Comparison of ENCODE assay signal across 29 cellular contexts in the genomic region with DNA sequence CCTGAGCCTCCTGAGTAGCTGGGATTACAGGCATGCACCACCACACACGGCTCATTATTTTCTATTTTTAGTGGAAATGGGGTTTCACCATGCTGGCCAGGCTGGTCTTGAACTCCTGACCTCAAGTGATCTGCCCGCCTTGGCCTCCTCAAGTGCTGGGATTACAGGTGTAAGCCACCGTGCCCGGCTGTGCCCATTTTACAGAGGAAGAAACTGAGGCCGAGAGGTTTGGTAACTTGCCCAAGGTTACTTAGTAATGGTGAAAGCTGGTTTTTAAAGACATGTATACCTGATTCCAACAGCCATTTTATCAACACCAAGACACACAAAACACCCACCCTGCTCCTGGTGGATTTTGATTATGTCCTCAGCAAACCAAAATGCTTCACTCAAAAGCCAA.
"Had no signal": no experiment of that assay in that cellular context is flagged by ENCODE, and none has a peak within 500 bp of the region (broad histone marks: within the 10 kb centered on the region; RNA-seq: fewer than 3 reads in every experiment).

No MANE protein-coding gene starts in this region.

- H3K9me3 ChIP-seq: stomach, suprapubic skin, testis, thoracic aorta, thyroid gland, tibial artery, tibial nerve, transverse colon, upper lobe of left lung, upper lobe of right lung, uterus, vagina had no signal

- H3K4me1 ChIP-seq: suprapubic skin, testis, tibial nerve, transverse colon, upper lobe of right lung, uterus, vagina had no signal

- DNase-seq: stimulated activated CD4-positive, alpha-beta T cell treated with anti-CD3 and anti-CD28 coated beads, Interleukin-2, amount 100 ng/mL, for 48 hours; stimulated activated CD4-positive, alpha-beta T cell treated with anti-CD3 and anti-CD28 coated beads, Interleukin-4, amount 100 ng/mL, for 1 hour; stimulated activated CD4-positive, alpha-beta T cell treated with anti-CD3 and anti-CD28 coated beads, Interleukin-4, amount 100 ng/mL, for 24 hours; stimulated activated CD4-positive, alpha-beta T cell treated with anti-CD3 and anti-CD28 coated beads, Interleukin-4, amount 100 ng/mL, for 4 hours; stimulated activated CD8-positive, alpha-beta memory T cell treated with anti-CD3 and anti-CD28 coated beads, Interleukin-4, amount 100 ng/mL, for 48 hours; stimulated activated naive B cell treated with anti-CD40 and anti-IgM and Interleukin-4, amounts not matched to agents 10 μg/mL and 1 μg/mL and 100 μg/mL, for 72 hours; stimulated activated naive CD4-positive, alpha-beta T cell; stimulated activated naive CD4-positive, alpha-beta T cell treated with Interleukin-2 at 50 U/mL for 16 hours; stimulated activated naive CD8-positive, alpha-beta T cell treated with anti-CD3 and anti-CD28 coated beads, Interleukin-15, amount 100 ng/mL, for 72 hours; stimulated activated naive CD8-positive, alpha-beta T cell treated with anti-CD3 and anti-CD28 coated beads, Interleukin-15, Interleukin-2, amounts not matched to agents 100 U/mL and 50 U/mL, for 24 hours; stomach; substantia nigra; testis; thyroid gland; tibial artery; transverse colon; trophoblast cell; upper lobe of left lung; upper lobe of right lung; uterus had no signal

- FAIRE-seq: urothelium cell line had no signal

- H3K27me3 ChIP-seq: stomach, suprapubic skin, testis, thyroid gland, tibial artery, tibial nerve, transverse colon, upper lobe of left lung, upper lobe of right lung, uterus, vagina had no signal

- H3K27ac Mint-ChIP-seq: stimulated activated effector memory CD8-positive, alpha-beta T cell treated with anti-CD3 and anti-CD28 coated beads, Interleukin-12 subunit alpha, Interleukin-12 subunit beta, amount 100 ng/mL, for 72 hours; stimulated activated memory B cell treated with anti-CD40 and anti-IgM and Interleukin-4, amounts not matched to agents 10 μg/mL and 1 μg/mL and 100 μg/mL, for 72 hours; stimulated activated naive B cell treated with anti-CD40 and anti-IgM and Interleukin-4, amounts not matched to agents 10 μg/mL and 1 μg/mL and 100 μg/mL, for 72 hours; stimulated activated naive CD8-positive, alpha-beta T cell treated with anti-CD3 and anti-CD28 coated beads, Interleukin-15, amount 100 ng/mL, for 72 hours; stimulated activated naive CD8-positive, alpha-beta T cell treated with anti-CD3 and anti-CD28 coated beads, Interleukin-15, Interleukin-2, amounts not matched to agents 100 ng/mL and 50 ng/mL, for 24 hours; type B pancreatic cell had no signal

- H3K27me3 Mint-ChIP-seq: stimulated activated memory B cell treated with anti-CD40 and anti-IgM and Interleukin-4, amounts not matched to agents 10 μg/mL and 1 μg/mL and 100 μg/mL, for 72 hours; stimulated activated naive B cell treated with anti-CD40 and anti-IgM and Interleukin-4, amounts not matched to agents 10 μg/mL and 1 μg/mL and 100 μg/mL, for 72 hours; stimulated activated naive CD8-positive, alpha-beta T cell treated with anti-CD3 and anti-CD28 coated beads, Interleukin-15, amount 100 ng/mL, for 72 hours; stimulated activated naive CD8-positive, alpha-beta T cell treated with anti-CD3 and anti-CD28 coated beads, Interleukin-15, Interleukin-2, amounts not matched to agents 100 ng/mL and 50 ng/mL, for 24 hours; type B pancreatic cell had no signal

- H3K27ac ChIP-seq: stomach, suprapubic skin, testis, thoracic aorta, thyroid gland, tibial artery, tibial nerve, transverse colon, upper lobe of right lung, uterus, vagina had no signal

- H3K36me3 ChIP-seq: stomach, thoracic aorta, thyroid gland, tibial artery, transverse colon, upper lobe of left lung, upper lobe of right lung, uterus, vagina had no signal

- H3K4me3 ChIP-seq: stomach, suprapubic skin, testis, thoracic aorta, thyroid gland, tibial artery, tibial nerve, transverse colon, upper lobe of left lung, upper lobe of right lung, uterus, vagina had no signal

- H3K9me3 Mint-ChIP-seq: stimulated activated effector memory CD8-positive, alpha-beta T cell treated with anti-CD3 and anti-CD28 coated beads, Interleukin-12 subunit alpha, Interleukin-12 subunit beta, amount 100 ng/mL, for 72 hours; stimulated activated memory B cell treated with anti-CD40 and anti-IgM and Interleukin-4, amounts not matched to agents 10 μg/mL and 1 μg/mL and 100 μg/mL, for 72 hours; stimulated activated naive B cell treated with anti-CD40 and anti-IgM and Interleukin-4, amounts not matched to agents 10 μg/mL and 1 μg/mL and 100 μg/mL, for 72 hours; stimulated activated naive CD8-positive, alpha-beta T cell treated with anti-CD3 and anti-CD28 coated beads, Interleukin-15, amount 100 ng/mL, for 72 hours; stimulated activated naive CD8-positive, alpha-beta T cell treated with anti-CD3 and anti-CD28 coated beads, Interleukin-15, Interleukin-2, amounts not matched to agents 100 ng/mL and 50 ng/mL, for 24 hours; type B pancreatic cell had no signal

- H3K4me3 Mint-ChIP-seq: stimulated activated effector memory CD8-positive, alpha-beta T cell treated with anti-CD3 and anti-CD28 coated beads, Interleukin-12 subunit alpha, Interleukin-12 subunit beta, amount 100 ng/mL, for 72 hours; stimulated activated memory B cell treated with anti-CD40 and anti-IgM and Interleukin-4, amounts not matched to agents 10 μg/mL and 1 μg/mL and 100 μg/mL, for 72 hours; stimulated activated naive B cell treated with anti-CD40 and anti-IgM and Interleukin-4, amounts not matched to agents 10 μg/mL and 1 μg/mL and 100 μg/mL, for 72 hours; stimulated activated naive CD8-positive, alpha-beta T cell treated with anti-CD3 and anti-CD28 coated beads, Interleukin-15, amount 100 ng/mL, for 72 hours; stimulated activated naive CD8-positive, alpha-beta T cell treated with anti-CD3 and anti-CD28 coated beads, Interleukin-15, Interleukin-2, amounts not matched to agents 100 ng/mL and 50 ng/mL, for 24 hours; type B pancreatic cell had no signal

- ATAC-seq: stimulated activated effector memory CD8-positive, alpha-beta T cell treated with anti-CD3 and anti-CD28 coated beads, Interleukin-12 subunit alpha, Interleukin-12 subunit beta, amount 100 ng/mL, for 72 hours; stimulated activated memory B cell treated with anti-CD40 and anti-IgM and Interleukin-4, amounts not matched to agents 10 μg/mL and 1 μg/mL and 100 μg/mL, for 72 hours; stimulated activated naive B cell treated with anti-CD40 and anti-IgM and Interleukin-4, amounts not matched to agents 10 μg/mL and 1 μg/mL and 100 μg/mL, for 72 hours; stimulated activated naive CD8-positive, alpha-beta T cell treated with anti-CD3 and anti-CD28 coated beads, Interleukin-15, amount 100 ng/mL, for 72 hours; stimulated activated naive CD8-positive, alpha-beta T cell treated with anti-CD3 and anti-CD28 coated beads, Interleukin-15, Interleukin-2, amounts not matched to agents 100 U/mL and 50 U/mL, for 24 hours; upper lobe of right lung had no signal

- H3K36me3 Mint-ChIP-seq: stimulated activated effector memory CD8-positive, alpha-beta T cell treated with anti-CD3 and anti-CD28 coated beads, Interleukin-12 subunit alpha, Interleukin-12 subunit beta, amount 100 ng/mL, for 72 hours had no signal

- H3K4me1 Mint-ChIP-seq: stimulated activated memory B cell treated with anti-CD40 and anti-IgM and Interleukin-4, amounts not matched to agents 10 μg/mL and 1 μg/mL and 100 μg/mL, for 72 hours; stimulated activated naive B cell treated with anti-CD40 and anti-IgM and Interleukin-4, amounts not matched to agents 10 μg/mL and 1 μg/mL and 100 μg/mL, for 72 hours had no signal
